In genomic region chr21:44364151-44365053, GRCh38 we compare ENCODE assay signal across 26 cellular contexts. TPM values are rescaled to one million over a fixed set of nuclear protein-coding genes. Genes with fewer than 3 reads are reported as not detected.
DNase-seq lines count a peak whose midpoint lies in the region; ATAC-seq and TF ChIP-seq lines count a peak whose summit lies in the region.
"Had no signal": no experiment of that assay in that cellular context is flagged by ENCODE, and none has a peak within 500 bp of the region (broad histone marks: within the 10 kb centered on the region; RNA-seq: fewer than 3 reads in every experiment).

No MANE protein-coding gene starts in this region.

- no peak overlapping the region for H3K27ac Mint-ChIP-seq in endodermal cell
- H3K27ac Mint-ChIP-seq: activated T-helper 1 cell treated with anti-CD3 and anti-CD28 coated beads, Interleukin-12 subunit alpha, Interleukin-12 subunit beta, Interleukin-2, Interleukin-4 antibody, amounts not matched to agents 30 ng/mL and 10 ng/mL and 1 ng/mL, durations not matched to agents 14 hours and 24 hours and 36 hours; dendritic cell treated with granulocyte-macrophage colony-stimulating factor and Interleukin-4, amounts not matched to agents 40 ng/mL and 50 ng/mL, for 4 days; stimulated activated memory B cell treated with anti-CD40 and anti-IgM and Interleukin-4, amounts not matched to agents 10 μg/mL and 1 μg/mL and 100 μg/mL, for 72 hours; T-helper 1 cell treated with Interleukin-12 subunit alpha and Interleukin-12 subunit beta and Interleukin-4 antibody, amounts not matched to agents 30 μg/mL and 1 μg/mL, for 36 hours had no signal

- H3K4me3 Mint-ChIP-seq in endodermal cell, result no peak overlapping the region
- H3K4me3 Mint-ChIP-seq: activated T-helper 1 cell treated with anti-CD3 and anti-CD28 coated beads, Interleukin-12 subunit alpha, Interleukin-12 subunit beta, Interleukin-2, Interleukin-4 antibody, amounts not matched to agents 30 ng/mL and 10 ng/mL and 1 ng/mL, durations not matched to agents 14 hours and 24 hours and 36 hours; dendritic cell treated with granulocyte-macrophage colony-stimulating factor and Interleukin-4, amounts not matched to agents 40 ng/mL and 50 ng/mL, for 4 days; stimulated activated memory B cell treated with anti-CD40 and anti-IgM and Interleukin-4, amounts not matched to agents 10 μg/mL and 1 μg/mL and 100 μg/mL, for 72 hours; T-helper 1 cell treated with Interleukin-12 subunit alpha and Interleukin-12 subunit beta and Interleukin-4 antibody, amounts not matched to agents 30 μg/mL and 1 μg/mL, for 36 hours had no signal

- H3K27ac ChIP-seq in KOPT-K1 (ENCODE audit: low read depth, low read length, poor library complexity, severe bottlenecking), result peak overlapping the region; percentile 9
- no peak overlapping the region for H3K27ac ChIP-seq in endodermal cell (ENCODE audit: low read depth, low read length)
- H3K27ac ChIP-seq: cardiac muscle cell, SJSA1, uterus had no signal

- intact Hi-C loops in posterior vena cava (cut with DNase I), result no loop called here

- no peak overlapping the region for H3K4me3 ChIP-seq in endodermal cell (ENCODE audit: low read length)
- H3K4me3 ChIP-seq: cardiac muscle cell, SJSA1, uterus had no signal

- peaks cover 2% of the 10 kb centered on the region for H3K27me3 Mint-ChIP-seq in endodermal cell (ENCODE audit: insufficient read depth)
- H3K27me3 Mint-ChIP-seq: stimulated activated memory B cell treated with anti-CD40 and anti-IgM and Interleukin-4, amounts not matched to agents 10 μg/mL and 1 μg/mL and 100 μg/mL, for 72 hours had no signal

- 73 to 88% methylated on average over 8 to 22 of the region's 22 CpGs for WGBS in endodermal cell (ENCODE audit: insufficient coverage in 1 of 2, insufficient read length in 1 of 2), 2 experiments

- H3K9ac ChIP-seq in endodermal cell (ENCODE audit: extremely low read depth, low read length, poor library complexity, severe bottlenecking), result no peak overlapping the region

- DNase-seq in D341Med (ENCODE audit: low spot score), result peak; percentile 18
- peak; percentile 69 for DNase-seq in endodermal cell
- peak; percentile 66 for DNase-seq in posterior vena cava (ENCODE audit: low spot score)
- no peak for DNase-seq in NCI-H510A treated with DMSO at 0.1 percent for 48 hours (lab: John Stamatoyannopoulos, UW)
- no peak for DNase-seq in DMS114 treated with DMSO at 0.1 percent for 48 hours (lab: John Stamatoyannopoulos, UW; ENCODE audit: unreplicated experiment)
- DNase-seq: activated CD4-positive, alpha-beta T cell treated with anti-CD3 and anti-CD28 coated beads for 4 hours; activated naive CD4-positive, alpha-beta T cell treated with anti-CD3 and anti-CD28 coated beads, Interleukin-2, amount 50 U/mL, for 16 hours; anterior cingulate cortex; KG1; mesendoderm; NCI-H146; NCI-H524; nucleus accumbens; stimulated activated CD4-positive, alpha-beta T cell treated with anti-CD3 and anti-CD28 coated beads, Interleukin-2, amount 100 ng/mL, for 48 hours had no signal

- H3K27me3 ChIP-seq in endodermal cell (ENCODE audit: control insufficient read depth, insufficient read depth, low read length, poor library complexity, severe bottlenecking), result no peaks in the 10 kb centered on the region
- H3K27me3 ChIP-seq: SJSA1 had no signal

- H3K9me3 Mint-ChIP-seq in endodermal cell, result peaks cover 5% of the 10 kb centered on the region

- TF ChIP-seq CTCF in endodermal cell (conservative IDR thresholded peaks at IDR 0.05), result peak; percentile 58

- no peak for ATAC-seq in HG02885 (IDR thresholded peaks at IDR 0.05; ENCODE audit: poor library complexity, unreplicated experiment)
- ATAC-seq: Panc1; stimulated activated memory B cell treated with anti-CD40 and anti-IgM and Interleukin-4, amounts not matched to agents 10 μg/mL and 1 μg/mL and 100 μg/mL, for 72 hours had no signal

- no peaks in the 10 kb centered on the region for H3K36me3 Mint-ChIP-seq in endodermal cell (ENCODE audit: low read depth)

- no peaks in the 10 kb centered on the region for H3K4me1 Mint-ChIP-seq in endodermal cell

- no peaks in the 10 kb centered on the region for H3K9me3 ChIP-seq in KOPT-K1 (ENCODE audit: insufficient read depth, low read length, poor library complexity, severe bottlenecking)
- H3K9me3 ChIP-seq in endodermal cell (ENCODE audit: control insufficient read depth, low read length), result peaks cover 19% of the 10 kb centered on the region
- H3K9me3 ChIP-seq: SJSA1, uterus had no signal

- no peaks in the 10 kb centered on the region for H3K4me1 ChIP-seq in endodermal cell (ENCODE audit: control insufficient read depth, insufficient read depth, low read length)
- H3K4me1 ChIP-seq: SJSA1, uterus had no signal

- peaks cover 44% of the 10 kb centered on the region; the same call in 1 of the 2 replicates for H3K36me3 ChIP-seq in KOPT-K1 (ENCODE audit: insufficient read depth, low read length)
- H3K36me3 ChIP-seq in endodermal cell (ENCODE audit: control insufficient read depth, insufficient read depth, low read length), result no peaks in the 10 kb centered on the region
- H3K36me3 ChIP-seq: cardiac muscle cell, SJSA1, uterus had no signal

RNA-seq across cellular contexts. Expression of gene TRPM2, which starts 11.0 kb away (rescaled TPM):
- total RNA-seq in endodermal cell, result 10 to 100 TPM in 1 of 2 donors, 1 to 10 TPM in 1; 1.6 to 12.5 TPM
- 0.36 TPM for polyA plus RNA-seq in endodermal cell (2013, experiment 1 of 2)
- 0.33 TPM for polyA plus RNA-seq in endodermal cell (2013, experiment 2 of 2)
- total RNA-seq in posterior vena cava, result 10 to 100 TPM in 1 of 2 donors, 1 to 10 TPM in 1; 7.7 to 11.3 TPM
- total RNA-seq: cardiac muscle cell, fibroblast of lung, HT-29 had no signal
- polyA plus RNA-seq: cardiac muscle cell, fibroblast of lung had no signal

RNA-seq across cellular contexts. Expression of gene CFAP410, which starts 25.2 kb away (rescaled TPM):
- total RNA-seq in endodermal cell (10 to 100 TPM; 33.1 to 35.7 TPM), posterior vena cava (10 to 100 TPM; 18.1 to 18.8 TPM)
- polyA plus RNA-seq in endodermal cell (2013, experiment 1 of 2), result 18.8 TPM
- 17.7 TPM for polyA plus RNA-seq in endodermal cell (2013, experiment 2 of 2)

Comparison
In these comparisons a context has a peak if more than half of its experiments do, and no peak if none do; other contexts are left out.
1. DNase-seq: peak in D341Med (single experiment), endodermal cell (single experiment) and posterior vena cava (single experiment); none in NCI-H510A treated with DMSO at 0.1 percent for 48 hours (single experiment) and DMS114 treated with DMSO at 0.1 percent for 48 hours (single experiment).